In the genomic region with DNA sequence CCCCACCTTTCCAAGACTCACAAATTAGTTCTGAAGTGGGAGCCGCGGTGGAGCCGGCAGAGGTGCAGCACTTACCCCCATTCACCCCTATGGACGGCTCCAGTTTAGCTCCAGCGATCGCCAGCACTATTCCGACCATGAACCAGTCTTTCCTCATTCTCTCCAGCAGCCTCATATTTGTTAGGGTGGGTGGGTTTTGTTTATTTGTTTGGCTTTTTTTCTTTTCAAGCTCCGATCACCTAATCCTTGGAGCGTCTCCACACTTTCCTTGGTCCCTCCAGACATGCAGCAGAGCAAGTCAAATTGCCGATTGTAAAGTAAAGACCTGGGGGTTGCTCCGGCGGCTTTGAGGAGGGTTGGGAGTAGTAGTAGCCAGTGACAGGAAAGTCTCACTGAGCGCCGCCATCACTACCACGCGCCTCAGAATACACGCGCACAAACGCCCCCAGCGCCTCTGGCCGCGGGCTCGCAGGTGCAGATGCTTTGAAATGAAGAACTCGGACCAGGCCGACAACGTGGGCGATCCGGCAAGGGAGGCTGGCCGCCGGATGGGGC, we compare ENCODE assay signal across 8 cellular contexts. TPM values are rescaled to one million over a fixed set of nuclear protein-coding genes. Genes with fewer than 3 reads are reported as not detected.
DNase-seq lines count a peak whose midpoint lies in the region; ATAC-seq and TF ChIP-seq lines count a peak whose summit lies in the region.

A gene with protein sequence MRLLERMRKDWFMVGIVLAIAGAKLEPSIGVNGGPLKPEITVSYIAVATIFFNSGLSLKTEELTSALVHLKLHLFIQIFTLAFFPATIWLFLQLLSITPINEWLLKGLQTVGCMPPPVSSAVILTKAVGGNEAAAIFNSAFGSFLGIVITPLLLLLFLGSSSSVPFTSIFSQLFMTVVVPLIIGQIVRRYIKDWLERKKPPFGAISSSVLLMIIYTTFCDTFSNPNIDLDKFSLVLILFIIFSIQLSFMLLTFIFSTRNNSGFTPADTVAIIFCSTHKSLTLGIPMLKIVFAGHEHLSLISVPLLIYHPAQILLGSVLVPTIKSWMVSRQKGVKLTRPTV (minus strand): TSS at position 398 of the 555 bp plus-strand sequence. CDS start 223 bp downstream, at position 175.

- TF ChIP-seq CTCF in GM12875 (IDR thresholded peaks at IDR 0.05; ENCODE audit: borderline replicate concordance, insufficient read depth, low read depth, low read length) = no peak

- under 1% methylated on average over 30 of the region's 30 CpGs for WGBS in right cardiac atrium

- H3K4me1 Mint-ChIP-seq in T-cell = peaks cover 29 to 35% (median 34%) of the 10 kb centered on the region in 3 donors

- no peaks in the 10 kb centered on the region for H3K36me3 Mint-ChIP-seq in T-cell

- CTCF ChIA-PET in T-cell (lab: Charles Lee) = no interaction called here

- no peak within 1 kb of the TSS for H3K4me3 Mint-ChIP-seq in T-cell

- no peaks in the 10 kb centered on the region for H3K27me3 Mint-ChIP-seq in T-cell

- H3K4me3 ChIP-seq in GM12875 (ENCODE audit: low read depth, low read length) = peak within 1 kb of the TSS; percentile 73
- peak within 1 kb of the TSS; percentile 98 for H3K4me3 ChIP-seq in right cardiac atrium (ENCODE audit: low read length)

- peak within 1 kb of the TSS; percentile 70 for H3K27ac ChIP-seq in right cardiac atrium (ENCODE audit: low read length)

- intact Hi-C loops in right cardiac atrium (cut with DNase I) = no loop called here

- H3K27ac Mint-ChIP-seq in T-cell = peak within 1 kb of the TSS in 1 of 2 donors; percentile 46

- POLR2A ChIA-PET in T-cell (lab: Charles Lee) = no interaction called here

- H3K27me3 ChIP-seq in right cardiac atrium (ENCODE audit: control insufficient read depth, insufficient read depth) = no peaks in the 10 kb centered on the region

- H3K9me3 Mint-ChIP-seq in T-cell = no peaks in the 10 kb centered on the region

- no peaks in the 10 kb centered on the region for H3K4me1 ChIP-seq in right cardiac atrium (ENCODE audit: control insufficient read depth, insufficient read depth, low read length)

- ATAC-seq in HG02588 (IDR thresholded peaks at IDR 0.05; ENCODE audit: unreplicated experiment) (peak; percentile 85), T-cell (replicated peaks in 1 of 4) (peak; percentile 85 to 88 (median 86)), right cardiac atrium (peak; percentile 96 to 98)

- no peaks in the 10 kb centered on the region for H3K9me3 ChIP-seq in right cardiac atrium (ENCODE audit: control insufficient read depth, low read length)

- DNase-seq in NCI-H1048 (lab: John Stamatoyannopoulos, UW) (peak; percentile 6), T-cell (peak; percentile 36 to 73 (median 58)), amygdala (lab: John Stamatoyannopoulos, UW) (peak in 55 of 56 donors; percentile 28 to 84 (median 65)), right cardiac atrium (peak; percentile 76 to 89 (median 86)), pulmonary artery endothelial cell (ENCODE audit: low read depth, low spot score) (peak; percentile 33), OCI-M2 (lab: John Stamatoyannopoulos, UW; ENCODE audit: unreplicated experiment) (no peak)

RNA-seq across cellular contexts. Expression of the gene that starts here (rescaled TPM):
- 10 to 100 TPM; 11.9 to 21.8 (median 16.1) TPM for total RNA-seq in T-cell
- total RNA-seq in right cardiac atrium = 10 to 100 TPM in 1 of 4 donors, 1 to 10 TPM in 3; 5.0 to 10.7 (median 7.1) TPM
- polyA plus RNA-seq in right cardiac atrium = 1.8 TPM
- 6.9 and 12.1 TPM in 2 replicates for total RNA-seq in pulmonary artery endothelial cell
